28 cellular contexts compared by ENCODE assay signal in genomic region chr4:66921433-66921832, GRCh38.
"Had no signal": no experiment of that assay in that cellular context is flagged by ENCODE, and none has a peak within 500 bp of the region (broad histone marks: within the 10 kb centered on the region; RNA-seq: fewer than 3 reads in every experiment).

No MANE protein-coding gene starts in this region.

- H3K27me3 ChIP-seq: ascending aorta, cardiac muscle cell had no signal

- DNase-seq: activated CD4-positive, alpha-beta T cell treated with anti-CD3 and anti-CD28 coated beads for 36 hours; activated CD4-positive, alpha-beta T cell treated with anti-CD3 and anti-CD28 coated beads, Interleukin-2, amount 10 ng/mL, durations not matched to agents 7 days and 5 days; activated CD4-positive, alpha-beta T cell treated with anti-CD3 and anti-CD28 coated beads, Interleukin-2, amount 50 U/mL, for 48 hours; activated CD8-positive, alpha-beta T cell treated with anti-CD3 and anti-CD28 coated beads, Interleukin-2, amount 10 ng/mL, durations not matched to agents 7 days and 5 days; activated gamma-delta T cell; activated naive CD4-positive, alpha-beta T cell treated with Interleukin-2 at 50 U/mL for 16 hours; activated naive CD8-positive, alpha-beta T cell treated with anti-CD3 and anti-CD28 coated beads, Interleukin-2, amount 10 ng/mL, durations not matched to agents 7 days and 5 days; activated T-cell treated with anti-CD3 and anti-CD28 coated beads, Interleukin-2, amount 50 U/mL, for 24 hours; amygdala; Karpas-422; KBM-7; NCI-H1048; NCI-H1436 treated with DMSO at 0.1 percent for 48 hours; NCI-H1694 treated with DMSO at 0.1 percent for 48 hours; NCI-H2029; NCI-H345; NCI-H524 treated with DMSO at 0.1 percent for 48 hours; NK-92 treated with Interleukin-12 subunit alpha and Interleukin-12 subunit beta, amount 100 ng/mL, for 24 hours; PC-3; Right ventricle myocardium superior had no signal

- H3K27ac ChIP-seq: ascending aorta, cardiac muscle cell had no signal

- H3K36me3 ChIP-seq: ascending aorta, cardiac muscle cell had no signal

- H3K27me3 Mint-ChIP-seq: activated CD4-positive, alpha-beta T cell treated with anti-CD3 and anti-CD28 coated beads for 36 hours; activated CD4-positive, alpha-beta T cell treated with anti-CD3 and anti-CD28 coated beads, Interleukin-2, amount 10 ng/mL, durations not matched to agents 7 days and 5 days; activated naive CD4-positive, alpha-beta T cell treated with anti-CD3 and anti-CD28 coated beads, Interleukin-2, amount 50 U/mL, for 24 hours; activated naive CD8-positive, alpha-beta T cell treated with anti-CD3 and anti-CD28 coated beads, Interleukin-2, amount 10 ng/mL, durations not matched to agents 7 days and 5 days; activated T-cell treated with anti-CD3 and anti-CD28 coated beads, Interleukin-2, amount 50 U/mL, for 24 hours had no signal

- H3K27ac Mint-ChIP-seq: activated CD4-positive, alpha-beta T cell treated with anti-CD3 and anti-CD28 coated beads for 36 hours; activated CD4-positive, alpha-beta T cell treated with anti-CD3 and anti-CD28 coated beads, Interleukin-2, amount 10 ng/mL, durations not matched to agents 7 days and 5 days; activated CD8-positive, alpha-beta T cell treated with anti-CD3 and anti-CD28 coated beads, Interleukin-2, amount 10 ng/mL, durations not matched to agents 7 days and 5 days; activated naive CD4-positive, alpha-beta T cell treated with anti-CD3 and anti-CD28 coated beads, Interleukin-2, amount 50 U/mL, for 24 hours; activated naive CD8-positive, alpha-beta T cell treated with anti-CD3 and anti-CD28 coated beads, Interleukin-2, amount 10 ng/mL, durations not matched to agents 7 days and 5 days; activated T-cell treated with anti-CD3 and anti-CD28 coated beads, Interleukin-2, amount 50 U/mL, for 24 hours; activated T-helper 2 cell treated with anti-CD3 and anti-CD28 coated beads, Interferon-gamma antibody, Interleukin-2, Interleukin-4, amounts not matched to agents 10 μg/mL and 5 μg/mL and 100 μg/mL, durations not matched to agents 14 hours and 24 hours and 36 hours; T-helper 1 cell treated with Interleukin-12 subunit alpha and Interleukin-12 subunit beta and Interleukin-4 antibody, amounts not matched to agents 30 μg/mL and 1 μg/mL, for 36 hours; T-helper 2 cell treated with Interferon-gamma antibody and Interleukin-4, amounts not matched to agents 5 μg/mL and 100 μg/mL, for 36 hours; WTC11 had no signal

- H3K4me3 Mint-ChIP-seq: activated CD4-positive, alpha-beta T cell treated with anti-CD3 and anti-CD28 coated beads for 36 hours; activated CD4-positive, alpha-beta T cell treated with anti-CD3 and anti-CD28 coated beads, Interleukin-2, amount 10 ng/mL, durations not matched to agents 7 days and 5 days; activated CD8-positive, alpha-beta T cell treated with anti-CD3 and anti-CD28 coated beads, Interleukin-2, amount 10 ng/mL, durations not matched to agents 7 days and 5 days; activated naive CD4-positive, alpha-beta T cell treated with anti-CD3 and anti-CD28 coated beads, Interleukin-2, amount 50 U/mL, for 24 hours; activated naive CD8-positive, alpha-beta T cell treated with anti-CD3 and anti-CD28 coated beads, Interleukin-2, amount 10 ng/mL, durations not matched to agents 7 days and 5 days; activated T-cell treated with anti-CD3 and anti-CD28 coated beads, Interleukin-2, amount 50 U/mL, for 24 hours; T-helper 1 cell treated with Interleukin-12 subunit alpha and Interleukin-12 subunit beta and Interleukin-4 antibody, amounts not matched to agents 30 μg/mL and 1 μg/mL, for 36 hours; T-helper 2 cell treated with Interferon-gamma antibody and Interleukin-4, amounts not matched to agents 5 μg/mL and 100 μg/mL, for 36 hours; WTC11 had no signal

- H3K36me3 Mint-ChIP-seq: activated naive CD4-positive, alpha-beta T cell treated with anti-CD3 and anti-CD28 coated beads, Interleukin-2, amount 50 U/mL, for 24 hours; activated naive CD8-positive, alpha-beta T cell treated with anti-CD3 and anti-CD28 coated beads, Interleukin-2, amount 10 ng/mL, durations not matched to agents 7 days and 5 days; WTC11 had no signal

- H3K4me3 ChIP-seq: ascending aorta, cardiac muscle cell had no signal

- H3K9me3 ChIP-seq: ascending aorta had no signal

- H3K4me1 Mint-ChIP-seq: activated CD4-positive, alpha-beta T cell treated with anti-CD3 and anti-CD28 coated beads for 36 hours; activated CD4-positive, alpha-beta T cell treated with anti-CD3 and anti-CD28 coated beads, Interleukin-2, amount 10 ng/mL, durations not matched to agents 7 days and 5 days; activated naive CD4-positive, alpha-beta T cell treated with anti-CD3 and anti-CD28 coated beads, Interleukin-2, amount 50 U/mL, for 24 hours; activated naive CD8-positive, alpha-beta T cell treated with anti-CD3 and anti-CD28 coated beads, Interleukin-2, amount 10 ng/mL, durations not matched to agents 7 days and 5 days; WTC11 had no signal

- H3K9me3 Mint-ChIP-seq: activated CD4-positive, alpha-beta T cell treated with anti-CD3 and anti-CD28 coated beads, Interleukin-2, amount 10 ng/mL, durations not matched to agents 7 days and 5 days; activated naive CD8-positive, alpha-beta T cell treated with anti-CD3 and anti-CD28 coated beads, Interleukin-2, amount 10 ng/mL, durations not matched to agents 7 days and 5 days; T-helper 1 cell treated with Interleukin-12 subunit alpha and Interleukin-12 subunit beta and Interleukin-4 antibody, amounts not matched to agents 30 μg/mL and 1 μg/mL, for 36 hours; WTC11 had no signal

- ATAC-seq: activated CD4-positive, alpha-beta T cell treated with anti-CD3 and anti-CD28 coated beads for 36 hours; activated CD4-positive, CD25-positive, alpha-beta regulatory T cell treated with anti-CD3 and anti-CD28 coated beads, Interleukin-2, amount 50 U/mL, for 24 hours; activated CD8-positive, alpha-beta T cell treated with anti-CD3 and anti-CD28 coated beads, Interleukin-2, amount 10 ng/mL, durations not matched to agents 7 days and 5 days; PC-3; WTC11 had no signal

- H3K4me1 ChIP-seq: ascending aorta had no signal
